Comparison of ENCODE assay signal across 8 cellular contexts in genomic region chr10:92689663-92690210, GRCh38. TPM values are rescaled to one million over a fixed set of nuclear protein-coding genes. Genes with fewer than 3 reads are reported as not detected.
DNase-seq lines count a peak whose midpoint lies in the region; ATAC-seq and TF ChIP-seq lines count a peak whose summit lies in the region.

TSS of gene HHEX (plus strand) at chr10:92689955. CDS start at chr10:92689987, 32 bp downstream.

- H3K27ac ChIP-seq in iPS-20b (ENCODE audit: low read length), result no peak within 1 kb of the TSS

- H3K4me1 ChIP-seq in iPS-20b (ENCODE audit: insufficient read depth, low read length) (peaks cover 16% of the 10 kb centered on the region; the same call in 1 of the 2 replicates), skeletal muscle satellite cell (ENCODE audit: control insufficient read depth, insufficient read depth, low read length) (peaks cover 4% of the 10 kb centered on the region)

- in situ Hi-C loops in T47D (cut with HindIII; ENCODE audit: low pct_unique_long_range_greater_than_20kb, low sequenced_read_pairs), result no loop called here

- H3K27me3 ChIP-seq in iPS-20b (ENCODE audit: insufficient read depth, low read length) (peaks cover 93% of the 10 kb centered on the region), skeletal muscle satellite cell (ENCODE audit: control insufficient read depth, insufficient read depth, low read length) (peaks cover 16% of the 10 kb centered on the region)

- peak within 1 kb of the TSS; percentile 76 for H3K4me2 ChIP-seq in skeletal muscle satellite cell (ENCODE audit: low read length)

- H3K36me3 ChIP-seq in iPS-20b (ENCODE audit: insufficient read depth, low read depth, low read length), result no peaks in the 10 kb centered on the region
- H3K36me3 ChIP-seq in skeletal muscle satellite cell (ENCODE audit: insufficient read depth, low read length), result no peaks in the 10 kb centered on the region

- ATAC-seq in GM18498 (IDR thresholded peaks at IDR 0.05; ENCODE audit: unreplicated experiment) (peak; percentile 63), HG03442 (IDR thresholded peaks at IDR 0.05; ENCODE audit: unreplicated experiment) (peak; percentile 46), HG03196 (IDR thresholded peaks at IDR 0.05; ENCODE audit: unreplicated experiment) (no peak)

- H3K9me3 ChIP-seq in iPS-20b (ENCODE audit: insufficient read depth, low read depth, low read length) (no peaks in the 10 kb centered on the region), skeletal muscle satellite cell (replicated peaks; ENCODE audit: low read length) (no peaks in the 10 kb centered on the region)

- H3K4me3 ChIP-seq in AG10803 (ENCODE audit: low read length), result peak within 1 kb of the TSS; percentile 55
- H3K4me3 ChIP-seq in iPS-20b (ENCODE audit: low read length), result peak within 1 kb of the TSS; percentile 67
- peak within 1 kb of the TSS; percentile 75 for H3K4me3 ChIP-seq in skeletal muscle satellite cell (ENCODE audit: low read length)

- peak; percentile 34 for DNase-seq in AG10803 (ENCODE audit: low read depth)
- peak; percentile 32 for DNase-seq in SK-N-DZ (ENCODE audit: low spot score)
- DNase-seq in T47D (ENCODE audit: low read depth in 1 of 2, low spot score in 1 of 2), result peak; percentile 83 to 85

- TF ChIP-seq CTCF in AG10803 (conservative IDR thresholded peaks at IDR 0.05; ENCODE audit: low read length), result no peak

- H3K9ac ChIP-seq in iPS-20b (ENCODE audit: low read depth, low read length) (no peak within 1 kb of the TSS), skeletal muscle satellite cell (ENCODE audit: low read depth, low read length) (peak within 1 kb of the TSS; percentile 71)

RNA-seq across cellular contexts. Expression of gene HHEX, which starts in this region (rescaled TPM):
- 0.53 and 2.4 TPM in 2 replicates for polyA plus RNA-seq in SK-N-DZ (2014; cell fraction: cytosol; rRNA removed)
- 1.4 and 5.1 TPM in 2 replicates for polyA plus RNA-seq in SK-N-DZ (2014; cell fraction: nucleus; rRNA removed)
- total RNA-seq in skeletal muscle satellite cell (2012; rRNA removed), result 0.22 and 0.76 TPM in 2 replicates

Comparison
In these comparisons a context has a peak if more than half of its experiments do, and no peak if none do; other contexts are left out.
1. DNase-seq: peak in every context shown above with its lines; median percentile 84 in T47D; 34 in AG10803; 32 in SK-N-DZ.